In the genomic region with DNA sequence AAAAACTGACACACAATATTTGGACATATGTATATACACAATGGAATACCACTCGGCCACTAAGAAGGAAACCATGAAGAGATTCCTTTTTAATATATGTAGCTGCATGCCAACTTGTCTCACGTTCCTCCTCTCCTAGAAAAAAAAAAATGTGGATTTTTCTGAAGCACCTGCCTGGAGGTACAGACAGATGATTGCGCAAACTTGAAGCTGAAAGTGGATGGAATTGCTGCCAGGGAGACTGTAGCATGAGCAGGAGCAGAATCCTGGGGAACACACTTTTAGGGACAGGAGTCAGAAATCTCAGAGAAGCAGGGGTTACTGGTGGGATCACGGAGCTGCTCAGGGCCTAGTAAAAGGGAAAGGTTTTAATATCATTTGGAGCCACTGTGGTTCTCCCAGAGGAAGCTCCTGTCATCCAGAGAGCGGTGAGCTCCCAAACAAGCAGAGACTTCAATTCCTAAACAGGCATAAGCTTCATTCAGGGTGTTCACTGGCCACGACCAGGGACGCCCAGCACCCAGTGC, we compare ENCODE assay signal across 9 cellular contexts. TPM values are rescaled to one million over a fixed set of nuclear protein-coding genes. Genes with fewer than 3 reads are reported as not detected.
DNase-seq lines count a peak whose midpoint lies in the region; ATAC-seq and TF ChIP-seq lines count a peak whose summit lies in the region.
"Had no signal": no experiment of that assay in that cellular context is flagged by ENCODE, and none has a peak within 500 bp of the region (broad histone marks: within the 10 kb centered on the region; RNA-seq: fewer than 3 reads in every experiment).

No MANE protein-coding gene starts in this region.

- POLR2A ChIA-PET in activated B cell treated with CpG ODN at 0.5 μM for 24 hours (lab: Charles Lee): no interaction called here

- no peak overlapping the region for H3K27ac Mint-ChIP-seq in activated B cell treated with CpG ODN at 0.5 μM for 24 hours

- ATAC-seq in activated B cell treated with CpG ODN at 0.5 μM for 24 hours (ENCODE audit: low read depth): no peak

- H3K27me3 ChIP-seq in stomach: peaks cover 0 to 13% (median 0%) of the 10 kb centered on the region in 3 donors

- no peaks in the 10 kb centered on the region for H3K9me3 ChIP-seq in stomach

- H3K36me3 ChIP-seq in stomach: peaks cover 6 to 27% (median 14%) of the 10 kb centered on the region in 4 donors

- H3K36me3 Mint-ChIP-seq in activated B cell treated with CpG ODN at 0.5 μM for 24 hours (ENCODE audit: low read depth): no peaks in the 10 kb centered on the region

- TF ChIP-seq EP300 in stomach (IDR thresholded peaks at IDR 0.05): no peak

- no peaks in the 10 kb centered on the region for H3K9me3 Mint-ChIP-seq in activated B cell treated with CpG ODN at 0.5 μM for 24 hours

- H3K27me3 Mint-ChIP-seq in activated B cell treated with CpG ODN at 0.5 μM for 24 hours: peaks cover 59% of the 10 kb centered on the region

- H3K4me1 Mint-ChIP-seq in activated B cell treated with CpG ODN at 0.5 μM for 24 hours: peaks cover 13% of the 10 kb centered on the region

- TF ChIP-seq POLR2A in stomach (IDR thresholded peaks at IDR 0.05): no peak

- H3K4me3 ChIP-seq in iPS-11a (ENCODE audit: low read depth, low read length) (peak overlapping the region; percentile 53), stomach (peak overlapping the region; percentile 61 to 83 (median 74))

- peak overlapping the region; percentile 69 for H3K4me3 Mint-ChIP-seq in activated B cell treated with CpG ODN at 0.5 μM for 24 hours

- TF ChIP-seq CTCF in activated B cell treated with CpG ODN at 0.5 μM for 24 hours (IDR thresholded peaks at IDR 0.05): no peak
- TF ChIP-seq CTCF in stomach (IDR thresholded peaks at IDR 0.05): no peak

- H3K27ac ChIP-seq in stomach: peak overlapping the region; percentile 85 to 97 (median 92)
- H3K27ac ChIP-seq: foreskin keratinocyte had no signal

- 37 to 58% (median 45%) methylated on average over 5 to 7 of the region's 7 CpGs for WGBS in stomach, 5 donors

- intact Hi-C loops in activated B cell treated with CpG ODN at 0.5 μM for 24 hours (cut with micrococcal nuclease): loop anchor here (1.0 to 5.0 kb wide), 2 partner anchors 115 to 406 kb away; partner anchors contain the start of gene EGR4
- intact Hi-C loops in stomach (cut with DNase I; ENCODE audit: low total_unique reads): no loop called here

- CTCF ChIA-PET in activated B cell treated with CpG ODN at 0.5 μM for 24 hours (lab: Charles Lee): interaction anchor here (0.7 to 1.9 kb wide), 7 partner anchors 10 to 291 kb away, joined by 3 to 9 read pairs (median 3); no protein-coding TSS in a partner anchor

- peaks cover 14 to 41% (median 38%) of the 10 kb centered on the region in 4 donors for H3K4me1 ChIP-seq in stomach
- H3K4me1 ChIP-seq: foreskin keratinocyte had no signal

- DNase-seq in NCI-H510A treated with DMSO at 0.1 percent for 48 hours (lab: John Stamatoyannopoulos, UW): peak; percentile 34
- no peak for DNase-seq in NCI-H510A (lab: John Stamatoyannopoulos, UW)
- no peak for DNase-seq in activated B cell treated with CpG ODN at 0.5 μM for 24 hours
- DNase-seq in stomach: no peak
- DNase-seq in DMS 273 (lab: John Stamatoyannopoulos, UW; ENCODE audit: unreplicated experiment): no peak
- no peak for DNase-seq in stimulated activated CD4-positive, alpha-beta T cell treated with anti-CD3 and anti-CD28 coated beads, Interleukin-4, amount 100 ng/mL, for 1 hour
- DNase-seq in midbrain (lab: John Stamatoyannopoulos, UW): no peak

RNA-seq across cellular contexts. Expression of gene SPR, which starts 0.6 kb away (rescaled TPM):
- 0.29 and 0.31 TPM in 2 replicates for total RNA-seq in activated B cell treated with CpG ODN at 0.5 μM for 24 hours
- 100 to 1,000 TPM in 1 of 5 donors, 10 to 100 TPM in 4; 11.7 to 133 (median 63.8) TPM for total RNA-seq in stomach
- polyA plus RNA-seq in stomach: 10 to 100 TPM; 42.2 to 49.2 (median 48.9) TPM

RNA-seq across cellular contexts. Expression of gene EMX1, which starts 30.8 kb away (rescaled TPM):
- 0.22 TPM in 1 of 2 replicates, not detected in the other for total RNA-seq in activated B cell treated with CpG ODN at 0.5 μM for 24 hours
- 10 to 100 TPM in 1 of 5 donors, not detected in 4; 32.1 TPM for total RNA-seq in stomach
- polyA plus RNA-seq in stomach: under 1 TPM in 2 of 3 donors, not detected in 1; 0.18 to 0.62 TPM
- total RNA-seq: foreskin keratinocyte had no signal
- polyA plus RNA-seq: foreskin keratinocyte had no signal
